Comparison of ENCODE assay signal across 8 cellular contexts in genomic region chr17:28745052-28745776, GRCh38. TPM values are rescaled to one million over a fixed set of nuclear protein-coding genes. Genes with fewer than 3 reads are reported as not detected.
DNase-seq lines count a peak whose midpoint lies in the region; ATAC-seq and TF ChIP-seq lines count a peak whose summit lies in the region.

No MANE protein-coding gene starts in this region.

- H2BK20ac ChIP-seq in IMR-90 (ENCODE audit: low read depth, low read length): no peak overlapping the region

- no TSS peak for BruUV-seq in IMR-90 (replicated peaks; lab: Mats Ljungman, UMichigan)

- peak overlapping the region; percentile 99 for H2AK9ac ChIP-seq in IMR-90 (replicated peaks; ENCODE audit: low read depth, low read length, poor library complexity)

- H4K20me1 ChIP-seq in IMR-90 (ENCODE audit: insufficient read depth, low read length): peaks cover 61% of the 10 kb centered on the region
- no peaks in the 10 kb centered on the region; the same call in 1 of the 2 replicates for H4K20me1 ChIP-seq in SU-DHL-6 (ENCODE audit: low read depth, low read length)

- TF ChIP-seq POLR2A in IMR-90 (IDR thresholded peaks at IDR 0.05; ENCODE audit: low read depth, low read length): no peak

- H3K18ac ChIP-seq in IMR-90 (ENCODE audit: low read depth, low read length): peak overlapping the region; percentile 39; the same call in 1 of the 2 replicates

- H3K14ac ChIP-seq in IMR-90 (replicated peaks; ENCODE audit: low read depth, low read length): peak overlapping the region; percentile 96

- DNase-seq in COLO829 (ENCODE audit: low spot score) (peak; percentile 58), IMR-90 (peak; percentile 47), epithelial cell of esophagus (ENCODE audit: low read depth) (peak; percentile 62), thoracic aorta (ENCODE audit: low spot score) (no peak), cortex of kidney (lab: John Stamatoyannopoulos, UW) (no peak)

- H4K8ac ChIP-seq in IMR-90 (ENCODE audit: low read depth in 2 of 2, low read length in 2 of 2): peak overlapping the region; percentile 83 to 97; a peak in 2 of 4 replicates

- peak overlapping the region; percentile 96 for H2BK5ac ChIP-seq in IMR-90 (ENCODE audit: low read depth, low read length, poor library complexity, severe bottlenecking)

- peak overlapping the region; percentile 91 for H4K91ac ChIP-seq in IMR-90 (ENCODE audit: insufficient read depth, low read depth, low read length)

- H3K4me1 ChIP-seq in IMR-90 (ENCODE audit: control insufficient read depth, insufficient read depth, low read length): peaks cover 16% of the 10 kb centered on the region
- peaks cover 23% of the 10 kb centered on the region for H3K4me1 ChIP-seq in mesodermal cell (ENCODE audit: control insufficient read depth, insufficient read depth, low read length, poor library complexity, severe bottlenecking)
- peaks cover 23 to 50% of the 10 kb centered on the region in 2 donors for H3K4me1 ChIP-seq in thoracic aorta (ENCODE audit: control insufficient read depth in 1 of 2, low read depth in 2 of 2)

- CTCF ChIA-PET in IMR-90 (lab: Yijun Ruan, JAX): interaction anchor here (1.2 to 3.5 kb wide), 2 partner anchors 18 to 25 kb away, joined by 3 to 40 read pairs; partner anchors contain the start of genes NEK8, RPL23A and TLCD1

- H3K27me3 ChIP-seq in IMR-90 (ENCODE audit: control insufficient read depth, insufficient read depth, low read length) (no peaks in the 10 kb centered on the region), SU-DHL-6 (ENCODE audit: low read length) (no peaks in the 10 kb centered on the region), thoracic aorta (replicated peaks; ENCODE audit: insufficient read depth) (no peaks in the 10 kb centered on the region)

- H2BK120ac ChIP-seq in IMR-90 (ENCODE audit: low read depth, low read length): no peak overlapping the region

- peak overlapping the region; percentile 97 for H2AK5ac ChIP-seq in IMR-90 (ENCODE audit: low read depth, low read length)

- H3F3A ChIP-seq in SU-DHL-6 (ENCODE audit: insufficient read depth): peaks cover 88% of the 10 kb centered on the region

- peak overlapping the region; percentile 98 for H3K23ac ChIP-seq in IMR-90 (ENCODE audit: low read depth, low read length)

- intact Hi-C loops in IMR-90 (cut with micrococcal nuclease): no loop called here

- peak overlapping the region; percentile 78 for H3K4ac ChIP-seq in IMR-90 (ENCODE audit: low read depth, low read length)

- 0% methylated on average over 12 of the region's 28 CpGs; no CpG with 5 or more reads in 1 of the 2 experiments for WGBS in IMR-90 (ENCODE audit: extremely low coverage in 2 of 2, insufficient read length in 1 of 2), 2 experiments
- 0 to 2% methylated on average over 14 to 17 of the region's 28 CpGs for WGBS in mesodermal cell (ENCODE audit: insufficient coverage in 2 of 2), 2 experiments

- H3K4me2 ChIP-seq in IMR-90 (ENCODE audit: low read depth, low read length) (peak overlapping the region; percentile 87), SU-DHL-6 (ENCODE audit: low read depth, low read length, poor library complexity, severe bottlenecking) (peak overlapping the region; percentile 71)

- H3K9me1 ChIP-seq in IMR-90 (ENCODE audit: insufficient read depth, low read length): peaks cover 17% of the 10 kb centered on the region; the same call in 1 of the 2 replicates

- H3K9ac ChIP-seq in IMR-90 (ENCODE audit: low read depth, low read length) (peak overlapping the region; percentile 99), SU-DHL-6 (ENCODE audit: low read length) (peak overlapping the region; percentile 99)

- H3K79me1 ChIP-seq in IMR-90 (ENCODE audit: low read depth in 1 of 2, low read length in 2 of 2): peaks cover 5 to 57% of the 10 kb centered on the region in 2 experiments; a peak in 3 of 4 replicates

- TF ChIP-seq CTCF in IMR-90 (conservative IDR thresholded peaks at IDR 0.05; ENCODE audit: low read depth, low read length) (no peak), SU-DHL-6 (IDR thresholded peaks at IDR 0.05; ENCODE audit: insufficient read depth, low read length, poor library complexity, severe bottlenecking) (no peak), epithelial cell of esophagus (IDR thresholded peaks at IDR 0.05; ENCODE audit: insufficient read depth, low read depth, low read length, missing control alignments) (peak; percentile 4), thoracic aorta (IDR thresholded peaks at IDR 0.05) (no peak)

- ATAC-seq in IMR-90 (ENCODE audit: low read depth) (peak; percentile 7), thoracic aorta (ENCODE audit: insufficient number of reproducible peaks, low FRiP score, low read depth) (no peak), HG02798 (IDR thresholded peaks at IDR 0.05; ENCODE audit: poor library complexity, unreplicated experiment) (no peak)

- H4K5ac ChIP-seq in IMR-90 (ENCODE audit: low read depth, low read length): peak overlapping the region; percentile 55; the same call in 1 of the 2 replicates

- peaks cover 42% of the 10 kb centered on the region for H3K79me2 ChIP-seq in SU-DHL-6 (ENCODE audit: insufficient read depth, low read length)

- H2BK15ac ChIP-seq in IMR-90 (ENCODE audit: low read depth, low read length): no peak overlapping the region

- peak overlapping the region; percentile 94 for H3K27ac ChIP-seq in IMR-90 (ENCODE audit: insufficient read depth, low read length)
- H3K27ac ChIP-seq in SU-DHL-6 (ENCODE audit: low read depth, low read length): peak overlapping the region; percentile 99
- H3K27ac ChIP-seq in mesodermal cell (ENCODE audit: low read depth, low read length, severe bottlenecking): peak overlapping the region; percentile 100
- H3K27ac ChIP-seq in thoracic aorta: peak overlapping the region; percentile 83 to 86

- H3K9me2 ChIP-seq in SU-DHL-6 (replicated peaks; ENCODE audit: insufficient read depth, low read length): no peaks in the 10 kb centered on the region

- dilution Hi-C loops in IMR-90 (cut with HindIII; ENCODE audit: low sequenced_read_pairs, unreplicated experiment): no loop called here

- H3K36me3 ChIP-seq in IMR-90 (ENCODE audit: control insufficient read depth, insufficient read depth, low read length) (peaks cover 37% of the 10 kb centered on the region), SU-DHL-6 (ENCODE audit: low read length) (peaks cover 14% of the 10 kb centered on the region), mesodermal cell (ENCODE audit: control insufficient read depth, insufficient read depth, low read length) (peaks cover 57% of the 10 kb centered on the region), thoracic aorta (peaks cover 6% of the 10 kb centered on the region)

- no peaks in the 10 kb centered on the region for H3K9me3 ChIP-seq in IMR-90 (ENCODE audit: control insufficient read depth, insufficient read depth, low read length)
- no peaks in the 10 kb centered on the region for H3K9me3 ChIP-seq in SU-DHL-6 (ENCODE audit: insufficient read depth, low read length)
- no peaks in the 10 kb centered on the region for H3K9me3 ChIP-seq in mesodermal cell (ENCODE audit: control insufficient read depth, low read length)
- H3K9me3 ChIP-seq in thoracic aorta: no peaks in the 10 kb centered on the region

- TF ChIP-seq RAD21 in IMR-90 (IDR thresholded peaks at IDR 0.05; ENCODE audit: low read length): no peak

- in situ Hi-C loops in IMR-90 (cut with MboI; ENCODE audit: low sequenced_read_pairs): no loop called here

- H3K4me3 ChIP-seq in IMR-90 (ENCODE audit: insufficient read depth, low read depth, low read length): peak overlapping the region; percentile 100
- peak overlapping the region; percentile 98 for H3K4me3 ChIP-seq in SU-DHL-6 (ENCODE audit: insufficient read depth, low read length, poor library complexity, severe bottlenecking)
- H3K4me3 ChIP-seq in epithelial cell of esophagus (ENCODE audit: low read length): peak overlapping the region; percentile 88
- H3K4me3 ChIP-seq in mesodermal cell (ENCODE audit: extremely low read depth, insufficient read depth, low read length, poor library complexity, severe bottlenecking): peak overlapping the region; percentile 98
- peak overlapping the region; percentile 88 for H3K4me3 ChIP-seq in thoracic aorta

- POLR2A ChIA-PET in IMR-90 (lab: Charles Lee; ENCODE audit: unreplicated experiment): interaction anchor here (0.5 to 1.2 kb wide), 2 partner anchors 17 to 35 kb away, joined by 3 read pairs; partner anchors contain the start of gene NEK8

- H2AFZ ChIP-seq in IMR-90 (replicated peaks; ENCODE audit: low read length, poor library complexity): peak overlapping the region; percentile 64
- no peak overlapping the region for H2AFZ ChIP-seq in SU-DHL-6 (ENCODE audit: low read depth, low read length, severe bottlenecking)

- H3K56ac ChIP-seq in IMR-90 (ENCODE audit: extremely low read depth, insufficient read depth, low read length): peak overlapping the region; percentile 98; the same call in 1 of the 2 replicates

RNA-seq across cellular contexts. Expression of gene TRAF4, which starts 1.4 kb away (rescaled TPM):
- 27.5 and 36.9 TPM in 2 replicates for total RNA-seq in IMR-90 (2012; rRNA removed)
- 63.2 and 75.6 TPM in 2 replicates for polyA plus RNA-seq in IMR-90 (2012; rRNA removed)
- 51.5 and 75.6 TPM in 2 replicates for polyA plus RNA-seq in IMR-90 (2012; cell fraction: cytosol; rRNA removed)
- polyA plus RNA-seq in IMR-90 (2012; cell fraction: nucleus; rRNA removed; ENCODE audit: low replicate concordance): 310 and 764 TPM in 2 replicates
- polyA plus RNA-seq in mesodermal cell (2013, experiment 1 of 2): 142 TPM
- 97.2 TPM for polyA plus RNA-seq in mesodermal cell (2013, experiment 2 of 2)
- 10 to 100 TPM in 1 of 2 donors, 1 to 10 TPM in 1; 9.9 to 22.4 TPM for total RNA-seq in thoracic aorta

RNA-seq across cellular contexts. Expression of gene NEK8, which starts 16.6 kb away (rescaled TPM):
- total RNA-seq in IMR-90 (2012; rRNA removed) (3.1 and 5.2 TPM in 2 replicates), thoracic aorta (1 to 10 TPM; 1.5 to 2.2 TPM)
- polyA plus RNA-seq in IMR-90 (2012; rRNA removed): 4.1 and 4.6 TPM in 2 replicates
- 2.6 and 5.8 TPM in 2 replicates for polyA plus RNA-seq in IMR-90 (2012; cell fraction: cytosol; rRNA removed)
- polyA plus RNA-seq in IMR-90 (2012; cell fraction: nucleus; rRNA removed; ENCODE audit: low replicate concordance): 14.0 and 18.2 TPM in 2 replicates
- 4.8 TPM for polyA plus RNA-seq in mesodermal cell (2013, experiment 1 of 2)
- 5.7 TPM for polyA plus RNA-seq in mesodermal cell (2013, experiment 2 of 2)

RNA-seq across cellular contexts. Expression of gene TLCD1, which starts 19.2 kb away (rescaled TPM):
- total RNA-seq in IMR-90 (2012; rRNA removed): 3.6 and 3.9 TPM in 2 replicates
- polyA plus RNA-seq in IMR-90 (2012; rRNA removed): 8.7 and 9.3 TPM in 2 replicates
- 5.9 and 14.1 TPM in 2 replicates for polyA plus RNA-seq in IMR-90 (2012; cell fraction: cytosol; rRNA removed)
- 3.7 and 5.6 TPM in 2 replicates for polyA plus RNA-seq in IMR-90 (2012; cell fraction: nucleus; rRNA removed; ENCODE audit: low replicate concordance)
- polyA plus RNA-seq in mesodermal cell (2013, experiment 1 of 2): 6.0 TPM
- 8.9 TPM for polyA plus RNA-seq in mesodermal cell (2013, experiment 2 of 2)
- 1 to 10 TPM in 1 of 2 donors, not detected in 1; 1.9 TPM for total RNA-seq in thoracic aorta

RNA-seq across cellular contexts. Expression of gene RPL23A, which starts 25.4 kb away (rescaled TPM):
- 572 and 596 TPM in 2 replicates for total RNA-seq in IMR-90 (2012; rRNA removed)
- polyA plus RNA-seq in IMR-90 (2012; rRNA removed): 958 and 1,004 TPM in 2 replicates
- 180 and 421 TPM in 2 replicates for polyA plus RNA-seq in IMR-90 (2012; cell fraction: cytosol; rRNA removed)
- 47.7 and 402 TPM in 2 replicates for polyA plus RNA-seq in IMR-90 (2012; cell fraction: nucleus; rRNA removed; ENCODE audit: low replicate concordance)
- 2,457 TPM for polyA plus RNA-seq in mesodermal cell (2013, experiment 1 of 2)
- polyA plus RNA-seq in mesodermal cell (2013, experiment 2 of 2): 2,483 TPM
- total RNA-seq in thoracic aorta: 100 to 1,000 TPM; 279 to 387 TPM

RNA-seq across cellular contexts. Expression of gene RAB34, which starts 27.5 kb away (rescaled TPM):
- total RNA-seq in IMR-90 (2012; rRNA removed) (304 and 351 TPM in 2 replicates), thoracic aorta (100 to 1,000 TPM; 288 to 381 TPM)
- polyA plus RNA-seq in IMR-90 (2012; rRNA removed): 374 and 387 TPM in 2 replicates
- polyA plus RNA-seq in IMR-90 (2012; cell fraction: cytosol; rRNA removed): 274 and 575 TPM in 2 replicates
- polyA plus RNA-seq in IMR-90 (2012; cell fraction: nucleus; rRNA removed; ENCODE audit: low replicate concordance): 417 and 521 TPM in 2 replicates
- polyA plus RNA-seq in mesodermal cell (2013, experiment 1 of 2): 209 TPM
- 185 TPM for polyA plus RNA-seq in mesodermal cell (2013, experiment 2 of 2)

Comparison
In these comparisons a context has a peak if more than half of its experiments do, and no peak if none do; other contexts are left out.
1. DNase-seq: peak in COLO829 (single experiment), IMR-90 (single experiment) and epithelial cell of esophagus (single experiment); none in thoracic aorta (single experiment) and cortex of kidney (single experiment).
2. Peak in every context shown above with its lines, with median percentiles within 50 percentile points of each other: H3K27ac ChIP-seq and H3K4me3 ChIP-seq.